Comparison of ENCODE assay signal across 8 cellular contexts in the genomic region with DNA sequence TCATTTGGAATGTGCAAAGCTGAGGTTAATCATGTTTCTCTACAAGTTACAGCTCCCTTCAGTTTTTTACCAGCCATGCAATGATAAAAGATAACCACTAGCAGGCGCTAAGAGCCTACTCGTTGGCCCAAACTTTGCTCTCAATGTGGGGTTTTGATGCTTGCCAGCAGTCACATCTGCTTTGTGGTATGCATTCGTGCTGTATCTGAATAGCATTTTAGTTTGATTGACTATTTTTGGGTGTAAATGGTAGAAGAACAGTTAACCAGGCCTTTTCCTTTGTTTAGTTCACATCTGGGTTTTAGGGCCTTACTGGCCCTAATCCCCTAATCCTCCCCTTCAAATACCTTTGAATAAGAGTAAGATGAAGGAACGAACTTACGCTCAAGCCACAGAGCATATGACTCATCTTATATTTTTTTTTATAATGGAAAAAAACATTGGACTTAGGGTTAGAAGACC. TPM values are rescaled to one million over a fixed set of nuclear protein-coding genes. Genes with fewer than 3 reads are reported as not detected.
DNase-seq lines count a peak whose midpoint lies in the region; ATAC-seq and TF ChIP-seq lines count a peak whose summit lies in the region.

No MANE protein-coding gene starts in this region.

- H3K9me3 ChIP-seq in neutrophil: no peaks in the 10 kb centered on the region

- peak; percentile 21 for DNase-seq in activated naive CD4-positive, alpha-beta T cell treated with Interleukin-2 at 50 U/mL for 16 hours
- DNase-seq in activated naive CD4-positive, alpha-beta T cell (lab: John Stamatoyannopoulos, UW): no peak
- DNase-seq in NCI-H345 treated with DMSO at 0.1 percent for 48 hours (lab: John Stamatoyannopoulos, UW; ENCODE audit: unreplicated experiment): peak; percentile 45
- DNase-seq in activated CD4-positive, alpha-beta T cell treated with anti-CD3 and anti-CD28 coated beads for 48 hours: peak; percentile 54
- peak; percentile 95 for DNase-seq in fibroblast of mammary gland (ENCODE audit: low read depth)
- no peak for DNase-seq in posterior vena cava (ENCODE audit: low spot score)

- intact Hi-C loops in posterior vena cava (cut with DNase I): loop anchor here in 1 of 2 donors (5.0 kb wide), 1 partner anchor 398 kb away; no protein-coding TSS in a partner anchor

- H3K4me3 ChIP-seq in fibroblast of mammary gland (ENCODE audit: control insufficient read depth, low read depth, low read length): no peak overlapping the region
- no peak overlapping the region for H3K4me3 ChIP-seq in neutrophil (ENCODE audit: low read depth in 1 of 2, low read length in 1 of 2)

- no peaks in the 10 kb centered on the region for H3K36me3 ChIP-seq in neutrophil

- no peak overlapping the region for H3K27ac ChIP-seq in neutrophil

- peak; percentile 54 for ATAC-seq in HG03097 (IDR thresholded peaks at IDR 0.05; ENCODE audit: low FRiP score, unreplicated experiment)

- TF ChIP-seq CTCF in fibroblast of mammary gland (conservative IDR thresholded peaks at IDR 0.05; ENCODE audit: control insufficient read depth, insufficient read depth, low read depth, low read length): peak; percentile 100
- peak; percentile 71 for TF ChIP-seq CTCF in neutrophil (IDR thresholded peaks at IDR 0.05)

- peaks cover 10 to 12% of the 10 kb centered on the region in 2 experiments for H3K4me1 ChIP-seq in neutrophil (ENCODE audit: control insufficient read depth in 1 of 2, insufficient read depth in 1 of 2, low read depth in 1 of 2, low read length in 1 of 2)

- H3K27me3 ChIP-seq in neutrophil: peaks cover 69% of the 10 kb centered on the region

RNA-seq across cellular contexts. Expression of gene CLDN11, which starts 4.4 kb away (rescaled TPM):
- total RNA-seq in posterior vena cava: 10 to 100 TPM; 26.5 to 41.5 TPM

RNA-seq across cellular contexts. Expression of gene SKIL, which starts 56.7 kb away (rescaled TPM):
- 100 to 1,000 TPM in 1 of 2 donors, 10 to 100 TPM in 1; 77.2 to 101 TPM for total RNA-seq in posterior vena cava

Comparison
In these comparisons a context has a peak if more than half of its experiments do, and no peak if none do; other contexts are left out.
1. DNase-seq: peak in activated naive CD4-positive, alpha-beta T cell treated with Interleukin-2 at 50 U/mL for 16 hours (single experiment), NCI-H345 treated with DMSO at 0.1 percent for 48 hours (single experiment), activated CD4-positive, alpha-beta T cell treated with anti-CD3 and anti-CD28 coated beads for 48 hours (single experiment) and fibroblast of mammary gland (single experiment); none in activated naive CD4-positive, alpha-beta T cell (0 of 4) and posterior vena cava (single experiment).